Comparison of ENCODE assay signal across 14 cellular contexts in genomic region chr12:99413751-99414150, GRCh38.
"Had no signal": no experiment of that assay in that cellular context is flagged by ENCODE, and none has a peak within 500 bp of the region (broad histone marks: within the 10 kb centered on the region; RNA-seq: fewer than 3 reads in every experiment).

No MANE protein-coding gene starts in this region.

- DNase-seq: activated CD4-positive, alpha-beta T cell treated with anti-CD3 and anti-CD28 coated beads for 36 hours; activated CD4-positive, alpha-beta T cell treated with anti-CD3 and anti-CD28 coated beads, Interleukin-2, amount 50 U/mL, for 48 hours; activated gamma-delta T cell; cerebellar nuclear complex; effector CD4-positive, alpha-beta T cell; esophagus squamous epithelium; heart right ventricle; left ventricle myocardium inferior; nephron progenitor cell; occipital lobe; spleen; stimulated activated CD4-positive, alpha-beta T cell treated with anti-CD3 and anti-CD28 coated beads, Interleukin-4, amount 100 ng/mL, for 4 hours; stimulated activated naive CD4-positive, alpha-beta T cell; uterus had no signal

- ATAC-seq: activated CD4-positive, alpha-beta T cell treated with anti-CD3 and anti-CD28 coated beads for 36 hours; heart right ventricle had no signal
